ENCODE assay signal across 8 cellular contexts in genomic region chr1:1273152-1273534, GRCh38. TPM values are rescaled to one million over a fixed set of nuclear protein-coding genes. Genes with fewer than 3 reads are reported as not detected.
DNase-seq lines count a peak whose midpoint lies in the region; ATAC-seq and TF ChIP-seq lines count a peak whose summit lies in the region.

No MANE protein-coding gene starts in this region.

- H3K9me3 ChIP-seq in Loucy (ENCODE audit: insufficient read depth, low read depth, low read length) (no peaks in the 10 kb centered on the region), neural cell (ENCODE audit: low read length) (no peaks in the 10 kb centered on the region)

- H3K4me1 Mint-ChIP-seq in activated T-cell treated with anti-CD3 and anti-CD28 coated beads, Interleukin-2, amount 50 U/mL, for 24 hours (ENCODE audit: low read depth) = peaks cover 41% of the 10 kb centered on the region
- H3K4me1 Mint-ChIP-seq in effector memory CD8-positive, alpha-beta T cell (ENCODE audit: low read depth in 2 of 2) = peaks cover 32 to 37% of the 10 kb centered on the region in 2 donors

- H3K27me3 Mint-ChIP-seq in activated T-cell treated with anti-CD3 and anti-CD28 coated beads, Interleukin-2, amount 50 U/mL, for 24 hours = no peaks in the 10 kb centered on the region
- H3K27me3 Mint-ChIP-seq in effector memory CD8-positive, alpha-beta T cell = no peaks in the 10 kb centered on the region

- peaks cover 44% of the 10 kb centered on the region for H3K36me3 Mint-ChIP-seq in activated T-cell treated with anti-CD3 and anti-CD28 coated beads, Interleukin-2, amount 50 U/mL, for 24 hours (ENCODE audit: low read depth)
- H3K36me3 Mint-ChIP-seq in effector memory CD8-positive, alpha-beta T cell (ENCODE audit: insufficient read depth) = peaks cover 27% of the 10 kb centered on the region

- no peaks in the 10 kb centered on the region for H3F3A ChIP-seq in Loucy (ENCODE audit: low read depth)
- no peaks in the 10 kb centered on the region for H3F3A ChIP-seq in neural cell (ENCODE audit: insufficient read depth, low read length, poor library complexity, severe bottlenecking)

- H4K20me1 ChIP-seq in Loucy (ENCODE audit: insufficient read depth, low read length, poor library complexity, severe bottlenecking) = peaks cover 44% of the 10 kb centered on the region
- H4K20me1 ChIP-seq in neural cell (ENCODE audit: insufficient read depth) = no peaks in the 10 kb centered on the region

- H3K9ac ChIP-seq in Loucy (ENCODE audit: low read depth, low read length, poor library complexity, severe bottlenecking) (peak overlapping the region; percentile 89), neural cell (ENCODE audit: low read length) (peak overlapping the region; percentile 87)

- no peak for TF ChIP-seq CTCF in Loucy (conservative IDR thresholded peaks at IDR 0.05; ENCODE audit: low read length)
- TF ChIP-seq CTCF in neural cell (IDR thresholded peaks at IDR 0.05; ENCODE audit: poor library complexity, severe bottlenecking) = no peak

- H3K79me2 ChIP-seq in Loucy (ENCODE audit: insufficient read depth, low read length) (peaks cover 61% of the 10 kb centered on the region), neural cell (replicated peaks; ENCODE audit: insufficient read depth, low read length) (peaks cover 37% of the 10 kb centered on the region)

- no peaks in the 10 kb centered on the region for H3K27me3 ChIP-seq in Loucy (ENCODE audit: insufficient read depth, low read length, poor library complexity, severe bottlenecking)
- H3K27me3 ChIP-seq in neural cell (ENCODE audit: insufficient read depth, low read depth, low read length) = no peaks in the 10 kb centered on the region

- peak overlapping the region; percentile 94 for H3K27ac Mint-ChIP-seq in activated T-cell treated with anti-CD3 and anti-CD28 coated beads, Interleukin-2, amount 50 U/mL, for 24 hours
- H3K27ac Mint-ChIP-seq in effector memory CD8-positive, alpha-beta T cell = peak overlapping the region; percentile 79 to 92

- H3K36me3 ChIP-seq in Loucy (ENCODE audit: insufficient read depth, low read length) (no peaks in the 10 kb centered on the region), neural cell (ENCODE audit: insufficient read depth, low read length) (no peaks in the 10 kb centered on the region)

- no peak for TF ChIP-seq EP300 in neural cell (conservative IDR thresholded peaks at IDR 0.05; ENCODE audit: poor library complexity, severe bottlenecking)

- H3K4me2 ChIP-seq in Loucy (ENCODE audit: low read depth, low read length, poor library complexity, severe bottlenecking) = peak overlapping the region; percentile 84
- H3K4me2 ChIP-seq in neural cell (ENCODE audit: low read length) = peak overlapping the region; percentile 98

- H3K4me3 Mint-ChIP-seq in activated T-cell treated with anti-CD3 and anti-CD28 coated beads, Interleukin-2, amount 50 U/mL, for 24 hours = peak overlapping the region; percentile 91
- H3K4me3 Mint-ChIP-seq in effector memory CD8-positive, alpha-beta T cell = peak overlapping the region; percentile 86 to 87

- DNase-seq in activated T-cell treated with anti-CD3 and anti-CD28 coated beads, Interleukin-2, amount 50 U/mL, for 24 hours = no peak
- DNase-seq in activated T-cell treated with anti-CD3 and anti-CD28 coated beads, Interleukin-2, amount 50 U/mL, for 48 hours = no peak
- DNase-seq in effector memory CD8-positive, alpha-beta T cell = no peak
- DNase-seq in amygdala (lab: John Stamatoyannopoulos, UW) = no peak

- ATAC-seq in effector memory CD8-positive, alpha-beta T cell (replicated peaks) = peak; percentile 3
- ATAC-seq in HG02981 (IDR thresholded peaks at IDR 0.05; ENCODE audit: unreplicated experiment) = no peak
- ATAC-seq in GM18511 (IDR thresholded peaks at IDR 0.05; ENCODE audit: unreplicated experiment) = no peak

- peak overlapping the region; percentile 57 for H3K27ac ChIP-seq in neural cell (ENCODE audit: low read length)

- TF ChIP-seq RAD21 in neural cell (conservative IDR thresholded peaks at IDR 0.05) = no peak

- H3K9me2 ChIP-seq in Loucy (replicated peaks; ENCODE audit: low read depth, low read length) (no peaks in the 10 kb centered on the region), neural cell (ENCODE audit: insufficient read depth, low read length) (no peaks in the 10 kb centered on the region)

- H3K9me3 Mint-ChIP-seq in activated T-cell treated with anti-CD3 and anti-CD28 coated beads, Interleukin-2, amount 50 U/mL, for 24 hours = no peaks in the 10 kb centered on the region
- H3K9me3 Mint-ChIP-seq in effector memory CD8-positive, alpha-beta T cell = no peaks in the 10 kb centered on the region

- no peak overlapping the region for H2AFZ ChIP-seq in Loucy (ENCODE audit: low read length)
- no peak overlapping the region for H2AFZ ChIP-seq in neural cell (ENCODE audit: low read depth, low read length)

- H3K4me3 ChIP-seq in Loucy (ENCODE audit: low read length, poor library complexity, severe bottlenecking) (peak overlapping the region; percentile 98), neural cell (ENCODE audit: low read length) (peak overlapping the region; percentile 95)

- H3K4me1 ChIP-seq in Loucy (ENCODE audit: insufficient read depth, low read length, poor library complexity, severe bottlenecking) = peaks cover 34% of the 10 kb centered on the region

TF ChIP-seq in neural cell, 6 proteins besides CTCF, POLR2A, EP300 and RAD21:
- TF ChIP-seq POLR2AphosphoS5 (IDR thresholded peaks at IDR 0.05) (no peak), SMC3 (conservative IDR thresholded peaks at IDR 0.05; ENCODE audit: poor library complexity) (no peak), EZH2 (IDR thresholded peaks at IDR 0.05; ENCODE audit: borderline replicate concordance, insufficient read depth, low read length, poor library complexity, severe bottlenecking) (no peak), TAF1 (IDR thresholded peaks at IDR 0.05; ENCODE audit: low read depth) (no peak), REST (IDR thresholded peaks at IDR 0.05; ENCODE audit: borderline replicate concordance) (no peak), MXI1 (conservative IDR thresholded peaks at IDR 0.05; ENCODE audit: poor library complexity, severe bottlenecking) (no peak)

RNA-seq across cellular contexts. Expression of gene UBE2J2, which starts 0.5 kb away (rescaled TPM):
- polyA plus RNA-seq in neural cell = 76.5 and 79.7 TPM in 2 replicates
- 56.6 and 62.6 TPM in 2 replicates for polyA minus RNA-seq in neural cell

RNA-seq across cellular contexts. Expression of gene SCNN1D, which starts 7.1 kb away (rescaled TPM):
- 9.8 and 16.0 TPM in 2 replicates for polyA plus RNA-seq in neural cell
- 2.0 and 4.4 TPM in 2 replicates for polyA minus RNA-seq in neural cell

RNA-seq across cellular contexts. Expression of gene C1QTNF12, which starts 26.6 kb away (rescaled TPM):
- polyA plus RNA-seq in neural cell = 0.74 TPM in 1 of 2 replicates, not detected in the other
- polyA minus RNA-seq in neural cell = not detected in 2 replicates

RNA-seq across cellular contexts. Expression of gene ACAP3, which starts 34.6 kb away (rescaled TPM):
- polyA plus RNA-seq in neural cell = 186 and 230 TPM in 2 replicates
- 105 and 125 TPM in 2 replicates for polyA minus RNA-seq in neural cell

RNA-seq across cellular contexts. Expression of gene PUSL1, which starts 35.3 kb away (rescaled TPM):
- polyA plus RNA-seq in neural cell = 25.0 and 36.8 TPM in 2 replicates
- 21.9 and 24.3 TPM in 2 replicates for polyA minus RNA-seq in neural cell
